19 cellular contexts compared by ENCODE assay signal in genomic region chr16:2404099-2404498, GRCh38.
"Had no signal": no experiment of that assay in that cellular context is flagged by ENCODE, and none has a peak within 500 bp of the region (broad histone marks: within the 10 kb centered on the region; RNA-seq: fewer than 3 reads in every experiment).

No MANE protein-coding gene starts in this region.

- H3K4me3 Mint-ChIP-seq: brain; natural killer cell; stimulated activated memory B cell treated with anti-CD40 and anti-IgM and Interleukin-4, amounts not matched to agents 10 μg/mL and 1 μg/mL and 100 μg/mL, for 72 hours had no signal

- H3K36me3 Mint-ChIP-seq: activated naive CD4-positive, alpha-beta T cell treated with anti-CD3 and anti-CD28 coated beads, Interleukin-2, amount 50 U/mL, for 72 hours; brain; natural killer cell; stimulated activated memory B cell treated with anti-CD40 and anti-IgM and Interleukin-4, amounts not matched to agents 10 μg/mL and 1 μg/mL and 100 μg/mL, for 72 hours had no signal

- H3K4me1 ChIP-seq: esophagus squamous epithelium, foreskin keratinocyte, tibial artery had no signal

- DNase-seq: activated CD4-positive, alpha-beta T cell treated with anti-CD3 and anti-CD28 coated beads for 4 hours; activated effector memory CD4-positive, alpha-beta T cell treated with anti-CD3 and anti-CD28 coated beads, Interleukin-2, amount 50 U/mL, for 16 hours; activated T-cell treated with anti-CD3 and anti-CD28 coated beads, Interleukin-2, amount 50 U/mL, for 1 hour; central memory CD4-positive, alpha-beta T cell; effector CD8-positive, alpha-beta T cell; esophagus squamous epithelium; foreskin keratinocyte; kidney glomerular epithelial cell; mesenchymal stem cell; natural killer cell; retina; stimulated activated CD4-positive, alpha-beta T cell treated with anti-CD3 and anti-CD28 coated beads, Interleukin-2, amount 100 ng/mL, for 48 hours; T-helper 2 cell; tibial artery had no signal

- H3K27me3 Mint-ChIP-seq: stimulated activated memory B cell treated with anti-CD40 and anti-IgM and Interleukin-4, amounts not matched to agents 10 μg/mL and 1 μg/mL and 100 μg/mL, for 72 hours had no signal

- H3K27ac ChIP-seq: coronary artery, esophagus squamous epithelium, foreskin keratinocyte, neutrophil, tibial artery had no signal

- H3K27ac Mint-ChIP-seq: activated naive CD4-positive, alpha-beta T cell treated with anti-CD3 and anti-CD28 coated beads, Interleukin-2, amount 50 U/mL, for 72 hours; brain; natural killer cell; stimulated activated memory B cell treated with anti-CD40 and anti-IgM and Interleukin-4, amounts not matched to agents 10 μg/mL and 1 μg/mL and 100 μg/mL, for 72 hours had no signal

- H3K9me3 Mint-ChIP-seq: activated naive CD4-positive, alpha-beta T cell treated with anti-CD3 and anti-CD28 coated beads, Interleukin-2, amount 50 U/mL, for 72 hours; brain; natural killer cell; stimulated activated memory B cell treated with anti-CD40 and anti-IgM and Interleukin-4, amounts not matched to agents 10 μg/mL and 1 μg/mL and 100 μg/mL, for 72 hours had no signal

- H3K4me1 Mint-ChIP-seq: brain; natural killer cell; stimulated activated memory B cell treated with anti-CD40 and anti-IgM and Interleukin-4, amounts not matched to agents 10 μg/mL and 1 μg/mL and 100 μg/mL, for 72 hours had no signal

- H3K36me3 ChIP-seq: esophagus squamous epithelium, neutrophil, tibial artery had no signal

- ATAC-seq: activated naive CD4-positive, alpha-beta T cell treated with anti-CD3 and anti-CD28 coated beads, Interleukin-2, amount 50 U/mL, for 72 hours; foreskin keratinocyte; natural killer cell; stimulated activated memory B cell treated with anti-CD40 and anti-IgM and Interleukin-4, amounts not matched to agents 10 μg/mL and 1 μg/mL and 100 μg/mL, for 72 hours had no signal

- H3K27me3 ChIP-seq: esophagus squamous epithelium had no signal

- H3K9me3 ChIP-seq: esophagus squamous epithelium, neutrophil, tibial artery had no signal

- H3K4me3 ChIP-seq: coronary artery, esophagus squamous epithelium, tibial artery had no signal
